8 cellular contexts compared by ENCODE assay signal in the genomic region with DNA sequence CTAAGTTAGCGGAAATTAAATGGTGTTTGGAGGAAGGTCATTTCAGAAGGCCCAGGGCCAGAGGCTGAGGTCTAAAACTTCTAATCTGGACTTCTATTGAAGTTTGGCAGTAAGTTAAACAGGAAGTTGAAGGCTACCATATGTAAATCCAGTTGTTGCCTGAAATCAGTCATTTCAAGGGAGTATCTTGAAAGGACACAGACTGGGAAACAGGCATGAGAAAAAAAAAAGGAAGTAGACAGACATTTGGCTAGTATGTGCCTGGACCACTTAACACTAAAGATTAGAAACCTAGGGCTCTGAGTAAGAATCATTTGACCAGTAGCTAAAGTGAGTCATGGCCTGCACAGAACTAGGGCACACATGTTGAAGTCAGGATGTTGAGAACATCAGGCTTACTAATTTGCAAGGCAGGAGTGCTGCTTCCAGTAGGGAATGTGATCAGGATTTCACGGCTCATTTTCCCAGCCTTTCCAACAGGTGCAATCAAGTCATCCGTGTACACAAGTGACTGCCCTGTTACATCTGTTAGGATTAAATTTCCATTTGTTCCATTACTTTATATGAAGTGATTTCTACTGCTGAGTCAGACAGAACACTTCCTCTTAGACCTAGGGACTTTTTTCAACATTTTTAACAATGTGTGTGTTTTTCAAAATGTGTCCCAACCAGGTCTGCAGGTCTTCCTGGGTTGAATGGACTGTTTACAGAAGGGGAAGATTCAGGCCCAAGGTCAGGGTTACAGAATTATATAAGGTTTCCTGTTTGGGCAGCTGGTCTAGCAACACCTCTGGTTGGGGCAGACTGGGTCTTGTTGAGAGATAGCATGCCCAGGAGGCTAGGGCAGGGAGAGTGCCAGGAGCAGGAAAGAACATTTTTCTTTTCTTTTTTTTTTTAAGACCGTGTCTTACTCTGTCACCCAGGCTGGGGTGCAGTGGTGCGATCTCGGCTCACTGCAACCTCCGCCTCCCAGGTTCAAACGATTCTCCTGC.
DNase-seq lines count a peak whose midpoint lies in the region; ATAC-seq and TF ChIP-seq lines count a peak whose summit lies in the region.

No MANE protein-coding gene starts in this region.

- H3K27me3 Mint-ChIP-seq in T-cell, result no peaks in the 10 kb centered on the region

- H3K36me3 Mint-ChIP-seq in T-cell, result peaks cover 15% of the 10 kb centered on the region

- TF ChIP-seq POLR2A in right lobe of liver (IDR thresholded peaks at IDR 0.05), result peak; percentile 60
- TF ChIP-seq POLR2A in suprapubic skin (IDR thresholded peaks at IDR 0.05), result no peak

- H3K9me3 ChIP-seq in MG63 (no peaks in the 10 kb centered on the region), right lobe of liver (no peaks in the 10 kb centered on the region), suprapubic skin (no peaks in the 10 kb centered on the region)

- TF ChIP-seq CTCF in HFF-Myc (IDR thresholded peaks at IDR 0.05; ENCODE audit: low read depth, low read length, missing control alignments) (no peak), right lobe of liver (IDR thresholded peaks at IDR 0.05) (no peak), suprapubic skin (IDR thresholded peaks at IDR 0.05) (no peak)

- H3K36me3 ChIP-seq in MG63 (peaks cover 3% of the 10 kb centered on the region; the same call in 1 of the 2 replicates), right lobe of liver (no peaks in the 10 kb centered on the region), suprapubic skin (no peaks in the 10 kb centered on the region)

- intact Hi-C loops in right lobe of liver (cut with DNase I), result loop anchor here (10.0 kb wide), 1 partner anchor 141 kb away; the partner anchor contains the start of gene TGIF1 (in 2 of the 2)

- peaks cover 0 to 40% (median 19%) of the 10 kb centered on the region in 4 donors for H3K4me1 ChIP-seq in right lobe of liver
- H3K4me1 ChIP-seq in suprapubic skin, result peaks cover 59% of the 10 kb centered on the region

- H3K27ac ChIP-seq in right lobe of liver, result peak overlapping the region; percentile 95 to 98 (median 96)
- H3K27ac ChIP-seq in suprapubic skin, result peak overlapping the region; percentile 95

- H3K27ac Mint-ChIP-seq in T-cell, result peak overlapping the region; percentile 98 to 99

- POLR2A ChIA-PET in T-cell (lab: Charles Lee), result interaction anchor here (0.6 to 2.8 kb wide), 11 partner anchors 8 to 619 kb away, joined by 3 to 13 read pairs (median 6); no protein-coding TSS in a partner anchor

- CTCF ChIA-PET in T-cell (lab: Charles Lee), result interaction anchor here (0.6 to 3.4 kb wide), 22 partner anchors 8 to 1016 kb away, joined by 3 to 33 read pairs (median 4); no protein-coding TSS in a partner anchor

- ATAC-seq in T-cell (replicated peaks in 1 of 4) (no peak), right lobe of liver (peak; percentile 47 to 55 (median 50))

- H3K4me3 Mint-ChIP-seq in T-cell, result peak overlapping the region; percentile 87 to 95 (median 91)

- H3K9me3 Mint-ChIP-seq in T-cell, result no peaks in the 10 kb centered on the region

- 24% methylated on average over 8 of the region's 8 CpGs for WGBS in right lobe of liver (ENCODE audit: insufficient coverage, low coverage, low lambda C conversion rate, missing lambda C conversion rate)
- 34% methylated on average over 8 of the region's 8 CpGs for WGBS in suprapubic skin

- TF ChIP-seq EP300 in suprapubic skin (IDR thresholded peaks at IDR 0.05), result no peak

- peak; percentile 26 for DNase-seq in DMS153 (lab: John Stamatoyannopoulos, UW)
- DNase-seq in DMS153 treated with DMSO at 0.1 percent for 48 hours (lab: John Stamatoyannopoulos, UW; ENCODE audit: unreplicated experiment), result no peak
- DNase-seq in HFF-Myc (ENCODE audit: extremely low read depth, low read depth), result peak; percentile 92
- peak; percentile 73 for DNase-seq in MG63
- peak in 1 of 34 experiments; percentile 47 for DNase-seq in T-cell
- peak; percentile 87 for DNase-seq in dedifferentiated amniotic fluid mesenchymal stem cell (ENCODE audit: extremely low spot score)
- DNase-seq in right lobe of liver, result no peak
- DNase-seq in suprapubic skin (ENCODE audit: low spot score in 2 of 2), result no peak

- H3K4me3 ChIP-seq in HFF-Myc (replicated peaks; ENCODE audit: low read depth, low read length) (peak overlapping the region; percentile 56), MG63 (peak overlapping the region; percentile 45), right lobe of liver (peak overlapping the region; percentile 7 to 46 (median 40)), suprapubic skin (peak overlapping the region; percentile 37)

- H3K27me3 ChIP-seq in MG63 (no peaks in the 10 kb centered on the region), right lobe of liver (no peaks in the 10 kb centered on the region), suprapubic skin (no peaks in the 10 kb centered on the region)

- peaks cover 45 to 70% (median 56%) of the 10 kb centered on the region in 3 donors for H3K4me1 Mint-ChIP-seq in T-cell

Comparison
In these comparisons a context has a peak if more than half of its experiments do, and no peak if none do; other contexts are left out.
1. DNase-seq: peak in DMS153 (single experiment), HFF-Myc (single experiment), MG63 (single experiment) and dedifferentiated amniotic fluid mesenchymal stem cell (single experiment); none in DMS153 treated with DMSO at 0.1 percent for 48 hours (single experiment), right lobe of liver (0 of 3) and suprapubic skin (0 of 2).
2. ATAC-seq: peak in right lobe of liver (4 of 4); none in T-cell (0 of 4).
3. Peak in every context shown above with its lines, with median percentiles within 50 percentile points of each other: H3K4me3 ChIP-seq.